Comparison of ENCODE assay signal across 8 cellular contexts in the genomic region with DNA sequence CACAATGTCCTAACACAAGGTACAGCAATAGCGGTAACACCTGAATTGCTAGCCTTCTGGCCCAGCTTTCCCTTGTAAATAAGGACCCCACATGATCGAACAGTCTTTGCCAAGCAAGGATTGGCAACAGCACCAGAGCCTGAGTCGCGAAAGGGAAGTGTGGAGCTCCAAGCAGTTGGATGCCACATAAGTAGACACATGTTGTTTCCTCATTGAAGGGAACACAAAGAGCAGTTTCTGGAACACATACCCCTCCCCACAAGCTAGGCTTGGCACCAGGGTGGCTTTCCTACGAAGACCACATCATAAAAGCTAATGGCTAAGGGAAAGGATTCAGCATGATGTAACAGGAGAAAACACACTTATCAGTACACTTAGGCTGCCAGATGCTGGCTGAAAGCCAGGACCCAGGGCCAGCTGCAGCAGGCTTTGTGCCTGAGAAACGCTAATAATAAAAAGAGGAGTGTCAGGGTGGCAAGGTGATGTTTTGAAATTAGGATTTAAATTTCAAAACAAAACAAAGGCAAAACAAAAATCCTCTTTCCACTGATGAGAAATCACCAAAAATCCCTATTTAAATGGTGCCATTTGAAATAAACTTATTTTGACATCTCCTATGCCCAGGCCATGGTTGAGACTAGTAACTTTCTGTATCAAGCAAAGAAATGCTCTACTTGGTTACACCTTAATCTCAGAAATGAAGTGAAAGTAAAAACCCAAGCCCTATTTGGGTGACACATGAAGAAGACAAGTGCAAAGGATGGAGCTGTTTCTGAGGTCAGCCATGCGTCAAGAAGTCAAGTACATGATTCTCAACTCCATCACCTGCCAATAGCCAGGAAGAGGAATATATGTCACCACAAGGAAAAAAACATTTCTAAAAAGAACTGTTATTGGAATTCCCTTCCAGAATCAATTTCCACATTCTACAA. TPM values are rescaled to one million over a fixed set of nuclear protein-coding genes. Genes with fewer than 3 reads are reported as not detected.
DNase-seq lines count a peak whose midpoint lies in the region; ATAC-seq lines count a peak whose summit lies in the region.

No MANE protein-coding gene starts in this region.

- WGBS in adipose tissue, 3 donors, result 19 to 21% (median 21%) methylated on average over 7 of the region's 7 CpGs

- H3K27ac ChIP-seq in adipose tissue (ENCODE audit: low read depth, low read length) (peak overlapping the region; percentile 61), skeletal muscle tissue (ENCODE audit: low read depth, low read length) (peak overlapping the region; percentile 66)

- H3K9ac ChIP-seq in skeletal muscle tissue (ENCODE audit: low read depth in 1 of 3, low read length in 3 of 3), result peak overlapping the region; percentile 13 to 60 (median 32)

- H3K36me3 ChIP-seq in skeletal muscle tissue (ENCODE audit: control insufficient read depth in 3 of 3, insufficient read depth in 3 of 3, low read length in 3 of 3), result peaks cover 24 to 38% (median 32%) of the 10 kb centered on the region in 3 donors

- no peaks in the 10 kb centered on the region for H3K27me3 ChIP-seq in skeletal muscle tissue (ENCODE audit: control insufficient read depth in 3 of 3, insufficient read depth in 3 of 3, low read length in 3 of 3)

- H3K4me3 ChIP-seq in skeletal muscle tissue (ENCODE audit: low read length in 3 of 3), result peak overlapping the region; percentile 44 to 58 (median 47)

- intact Hi-C loops in left ventricle myocardium superior (cut with micrococcal nuclease), result no loop called here

- ATAC-seq in GM21529 (IDR thresholded peaks at IDR 0.05; ENCODE audit: unreplicated experiment) (peak; percentile 63), left ventricle myocardium superior (peak; percentile 84)

- H3K4me1 ChIP-seq in skeletal muscle tissue (ENCODE audit: control insufficient read depth in 3 of 3, insufficient read depth in 3 of 3, low read length in 3 of 3), result peaks cover 30 to 43% (median 38%) of the 10 kb centered on the region in 3 donors

- no peaks in the 10 kb centered on the region for H3K9me3 ChIP-seq in skeletal muscle tissue (ENCODE audit: control insufficient read depth in 3 of 3, low read length in 3 of 3)

- DNase-seq in C1 segment of cervical spinal cord (lab: John Stamatoyannopoulos, UW) (peak in 12 of 14 donors; percentile 28 to 92 (median 62)), NCI-H2171 (lab: John Stamatoyannopoulos, UW) (peak; percentile 75), left ventricle myocardium superior (peak; percentile 93), DMS114 treated with DMSO at 0.1 percent for 48 hours (lab: John Stamatoyannopoulos, UW; ENCODE audit: unreplicated experiment) (no peak)
- DNase-seq in central memory CD4-positive, alpha-beta T cell, result no peak

RNA-seq across cellular contexts. Expression of a gene that starts 11.9 kb away (rescaled TPM):
- 1 to 10 TPM; 1.8 to 3.3 (median 3.2) TPM for polyA plus RNA-seq in adipose tissue
- total RNA-seq in left ventricle myocardium superior, result 9.7 TPM
- 3.1 TPM for total RNA-seq in skeletal muscle tissue

RNA-seq across cellular contexts. Expression of a gene that starts 36.4 kb away (rescaled TPM):
- polyA plus RNA-seq in adipose tissue, result 1 to 10 TPM; 5.5 to 8.4 (median 6.8) TPM
- total RNA-seq in left ventricle myocardium superior, result 2.0 TPM
- total RNA-seq in skeletal muscle tissue, result 0.52 TPM

Comparison
In these comparisons a context has a peak if more than half of its experiments do, and no peak if none do; other contexts are left out.
1. DNase-seq: peak in C1 segment of cervical spinal cord (12 of 14), NCI-H2171 (single experiment) and left ventricle myocardium superior (single experiment); none in DMS114 treated with DMSO at 0.1 percent for 48 hours (single experiment) and central memory CD4-positive, alpha-beta T cell (single experiment).